ENCODE assay signal across 1 cellular context in genomic region chr3:64318670-64319271, GRCh38.
TF ChIP-seq lines count a peak whose summit lies in the region.

No MANE protein-coding gene starts in this region.

TF ChIP-seq in HepG2, 621 proteins besides CTCF, POLR2A, EP300 and RAD21:
- TF ChIP-seq ZNF572 (CRISPR knock-in tag; IDR thresholded peaks at IDR 0.05), result no peak
- TF ChIP-seq TBX2 (CRISPR knock-in tag; IDR thresholded peaks at IDR 0.05; ENCODE audit: borderline replicate concordance), result no peak
- no peak for TF ChIP-seq ZNF784 (CRISPR knock-in tag; IDR thresholded peaks at IDR 0.05; ENCODE audit: borderline replicate concordance)
- TF ChIP-seq NPAS2 (CRISPR knock-in tag; IDR thresholded peaks at IDR 0.05; ENCODE audit: borderline replicate concordance), result no peak
